Comparison of ENCODE assay signal across 21 cellular contexts in genomic region chr10:128915630-128916029, GRCh38.
"Had no signal": no experiment of that assay in that cellular context is flagged by ENCODE, and none has a peak within 500 bp of the region (broad histone marks: within the 10 kb centered on the region; RNA-seq: fewer than 3 reads in every experiment).

No MANE protein-coding gene starts in this region.

- H3K27ac ChIP-seq: lower lobe of right lung, neural progenitor cell, neutrophil, parathyroid adenoma, sigmoid colon, spleen, tibial nerve, uterus had no signal

- H3K4me3 ChIP-seq: lower lobe of right lung, neural progenitor cell, sigmoid colon, spleen, tibial nerve, uterus had no signal

- H3K27me3 ChIP-seq: neural progenitor cell, sigmoid colon, tibial nerve, uterus had no signal

- ATAC-seq: natural killer cell; stimulated activated memory B cell treated with anti-CD40 and anti-IgM and Interleukin-4, amounts not matched to agents 10 μg/mL and 1 μg/mL and 100 μg/mL, for 72 hours; stimulated activated naive CD8-positive, alpha-beta T cell treated with anti-CD3 and anti-CD28 coated beads, Interleukin-15, amount 100 ng/mL, for 72 hours had no signal

- H3K4me1 ChIP-seq: lower lobe of right lung, neural progenitor cell, parathyroid adenoma, spleen, uterus had no signal

- DNase-seq: islet precursor cell; lower lobe of right lung; mammary epithelial cell; mesenchymal stem cell; naive B cell; natural killer cell; nephron progenitor cell; occipital lobe; sigmoid colon; small intestine; spleen; stimulated activated CD4-positive, alpha-beta T cell treated with anti-CD3 and anti-CD28 coated beads, Interleukin-4, amount 100 ng/mL, for 4 hours; stimulated activated CD8-positive, alpha-beta memory T cell treated with anti-CD3 and anti-CD28 coated beads, Interleukin-4, amount 100 ng/mL, for 48 hours; stimulated activated naive CD4-positive, alpha-beta T cell treated with Interleukin-2 at 50 U/mL for 16 hours; stimulated activated naive CD8-positive, alpha-beta T cell treated with anti-CD3 and anti-CD28 coated beads, Interleukin-15, amount 100 ng/mL, for 72 hours; uterus had no signal

- H3K36me3 ChIP-seq: lower lobe of right lung, neural progenitor cell, neutrophil, sigmoid colon, spleen, tibial nerve, uterus had no signal

- H3K9me3 ChIP-seq: lower lobe of right lung, neutrophil, sigmoid colon, spleen, tibial nerve, uterus had no signal
